Comparison of ENCODE assay signal across 1 cellular context in genomic region chr11:119091966-119092879, GRCh38.
TF ChIP-seq lines count a peak whose summit lies in the region.

No MANE protein-coding gene starts in this region.

TF ChIP-seq in GM12878, 131 proteins besides CTCF, POLR2A, EP300 and RAD21:
- TF ChIP-seq ZNF217 (IDR thresholded peaks at IDR 0.05) (no peak), EGR1 (IDR thresholded peaks at IDR 0.05; ENCODE audit: borderline replicate concordance in 1 of 2, low read depth in 2 of 2, low read length in 2 of 2) (no peak), USF2 (IDR thresholded peaks at IDR 0.05; ENCODE audit: borderline replicate concordance, low read depth, low read length) (no peak), E2F8 (IDR thresholded peaks at IDR 0.05; ENCODE audit: low read depth, partially characterized antibody) (no peak), SKIL (IDR thresholded peaks at IDR 0.05; ENCODE audit: low read depth, poor library complexity, severe bottlenecking) (no peak), CHD2 (IDR thresholded peaks at IDR 0.05; ENCODE audit: borderline replicate concordance, low read depth, low read length) (no peak), PBX3 (IDR thresholded peaks at IDR 0.05; ENCODE audit: insufficient replicate concordance, low read depth, low read length) (no peak), SREBF2 (IDR thresholded peaks at IDR 0.05; ENCODE audit: low read length) (no peak), TARDBP (IDR thresholded peaks at IDR 0.05; ENCODE audit: borderline replicate concordance) (no peak), IRF4 (IDR thresholded peaks at IDR 0.05; ENCODE audit: low read depth, low read length) (no peak), CBX3 (IDR thresholded peaks at IDR 0.05; ENCODE audit: borderline replicate concordance, low read depth) (no peak), ZBTB33 (IDR thresholded peaks at IDR 0.05) (no peak), ELK1 (IDR thresholded peaks at IDR 0.05; ENCODE audit: low read depth, low read length) (no peak), PRDM15 (CRISPR knock-in tag; IDR thresholded peaks at IDR 0.05) (no peak), CBFB (IDR thresholded peaks at IDR 0.05; ENCODE audit: low read depth) (no peak; the same call in 1 of the 2 replicates)
TF ChIP-seq in GM12878: peak in this region for 0.
